Comparison of ENCODE assay signal across 8 cellular contexts in genomic region chr6:135568366-135568765, GRCh38.
A peak's percentile ranks its signal among the peaks of the same experiment; 100 is the strongest.
DNase-seq lines count a peak whose midpoint lies in the region; ATAC-seq and TF ChIP-seq lines count a peak whose summit lies in the region.

No MANE protein-coding gene starts in this region.

- H3K9me3 ChIP-seq in gastroesophageal sphincter = no peaks in the 10 kb centered on the region

- TF ChIP-seq CTCF in astrocyte of the cerebellum (IDR thresholded peaks at IDR 0.05; ENCODE audit: low read depth, low read length, missing control alignments) (no peak), gastroesophageal sphincter (IDR thresholded peaks at IDR 0.05) (no peak)

- peak; percentile 19 for DNase-seq in activated T-cell treated with anti-CD3 and anti-CD28 coated beads for 48 hours (ENCODE audit: low read depth)
- no peak for DNase-seq in activated T-cell treated with anti-CD3 and anti-CD28 coated beads for 4 hours
- DNase-seq in astrocyte of the cerebellum (ENCODE audit: low read depth) = peak; percentile 92
- DNase-seq in non-pigmented ciliary epithelial cell (ENCODE audit: low read depth) = peak; percentile 78
- no peak for DNase-seq in GM19238 (ENCODE audit: insufficient read length, low spot score)
- no peak for DNase-seq in cerebellum (ENCODE audit: low spot score)

- 19 to 54% methylated on average over 3 of the region's 3 CpGs for WGBS in gastroesophageal sphincter (ENCODE audit: low coverage in 1 of 2), 2 donors

- H3K36me3 ChIP-seq in gastroesophageal sphincter = no peaks in the 10 kb centered on the region

- no peaks in the 10 kb centered on the region for H3K27me3 ChIP-seq in gastroesophageal sphincter

- H3K27ac ChIP-seq in gastroesophageal sphincter = no peak overlapping the region

- TF ChIP-seq POLR2A in gastroesophageal sphincter (IDR thresholded peaks at IDR 0.05) = no peak

- no peak for TF ChIP-seq EP300 in gastroesophageal sphincter (IDR thresholded peaks at IDR 0.05)

- peak; percentile 82 for ATAC-seq in HG03521 (IDR thresholded peaks at IDR 0.05; ENCODE audit: unreplicated experiment)
- no peak for ATAC-seq in gastroesophageal sphincter

- no peaks in the 10 kb centered on the region for H3K4me1 ChIP-seq in gastroesophageal sphincter

- H3K4me3 ChIP-seq in astrocyte of the cerebellum (ENCODE audit: low read depth, low read length) (no peak overlapping the region), gastroesophageal sphincter (no peak overlapping the region)

- in situ Hi-C loops in astrocyte of the cerebellum (cut with HindIII; ENCODE audit: low sequenced_read_pairs) = no loop called here

Comparison
In these comparisons a context has a peak if more than half of its experiments do, and no peak if none do; other contexts are left out.
1. DNase-seq: peak in activated T-cell treated with anti-CD3 and anti-CD28 coated beads for 48 hours (single experiment), astrocyte of the cerebellum (single experiment) and non-pigmented ciliary epithelial cell (single experiment); none in activated T-cell treated with anti-CD3 and anti-CD28 coated beads for 4 hours (single experiment), GM19238 (single experiment) and cerebellum (single experiment).